In genomic region chr11:102678022-102678421, GRCh38 we compare ENCODE assay signal across 27 cellular contexts. TPM values are rescaled to one million over a fixed set of nuclear protein-coding genes. Genes with fewer than 3 reads are reported as not detected.
DNase-seq lines count a peak whose midpoint lies in the region; ATAC-seq and TF ChIP-seq lines count a peak whose summit lies in the region.
"Had no signal": no experiment of that assay in that cellular context is flagged by ENCODE, and none has a peak within 500 bp of the region (broad histone marks: within the 10 kb centered on the region; RNA-seq: fewer than 3 reads in every experiment).

No MANE protein-coding gene starts in this region.

- no peaks in the 10 kb centered on the region for H3K4me1 Mint-ChIP-seq in HFFc6 (ENCODE audit: low read depth)
- H3K4me1 Mint-ChIP-seq: CD4-positive, alpha-beta memory T cell; CD4-positive, CD25-positive, alpha-beta regulatory T cell; CD8-positive, alpha-beta memory T cell had no signal

- H3K36me3 ChIP-seq in esophagus muscularis mucosa (no peaks in the 10 kb centered on the region), uterus (no peaks in the 10 kb centered on the region)
- H3K36me3 ChIP-seq: BE2C, BLaER1 had no signal

- TF ChIP-seq POLR2A in esophagus muscularis mucosa (IDR thresholded peaks at IDR 0.05; ENCODE audit: low read depth) (no peak), uterus (IDR thresholded peaks at IDR 0.05) (no peak)

- no peak overlapping the region for H3K27ac Mint-ChIP-seq in activated naive CD4-positive, alpha-beta T cell treated with anti-CD3 and anti-CD28 coated beads, Interleukin-2, amount 50 U/mL, for 72 hours
- no peak overlapping the region for H3K27ac Mint-ChIP-seq in HFFc6
- H3K27ac Mint-ChIP-seq: CD14-positive monocyte; CD4-positive, CD25-positive, alpha-beta regulatory T cell; CD8-positive, alpha-beta memory T cell had no signal

- TF ChIP-seq CTCF in AG10803 (conservative IDR thresholded peaks at IDR 0.05; ENCODE audit: low read length) (no peak), esophagus muscularis mucosa (IDR thresholded peaks at IDR 0.05) (no peak), uterus (IDR thresholded peaks at IDR 0.05) (no peak), HFFc6 (IDR thresholded peaks at IDR 0.05) (no peak)

- H3K4me3 Mint-ChIP-seq in HFFc6: no peak overlapping the region
- H3K4me3 Mint-ChIP-seq: CD14-positive monocyte; CD4-positive, alpha-beta memory T cell; CD4-positive, CD25-positive, alpha-beta regulatory T cell; CD8-positive, alpha-beta memory T cell had no signal

- intact Hi-C loops in esophagus muscularis mucosa (cut with DNase I) (no loop called here), uterus (cut with DNase I; ENCODE audit: low total_unique reads) (no loop called here)

- ATAC-seq in activated naive CD4-positive, alpha-beta T cell treated with anti-CD3 and anti-CD28 coated beads, Interleukin-2, amount 50 U/mL, for 72 hours: no peak
- ATAC-seq: A549, GM12878 had no signal

- H3K27me3 ChIP-seq in esophagus muscularis mucosa (no peaks in the 10 kb centered on the region), uterus (no peaks in the 10 kb centered on the region)
- H3K27me3 ChIP-seq: BE2C, BLaER1 had no signal

- H3K27me3 Mint-ChIP-seq in HFFc6 (ENCODE audit: insufficient read depth): peaks cover 26% of the 10 kb centered on the region

- H3K36me3 Mint-ChIP-seq in activated naive CD4-positive, alpha-beta T cell treated with anti-CD3 and anti-CD28 coated beads, Interleukin-2, amount 50 U/mL, for 72 hours: no peaks in the 10 kb centered on the region
- no peaks in the 10 kb centered on the region for H3K36me3 Mint-ChIP-seq in HFFc6 (ENCODE audit: low read depth)
- H3K36me3 Mint-ChIP-seq: CD14-positive monocyte; CD4-positive, alpha-beta memory T cell; CD4-positive, CD25-positive, alpha-beta regulatory T cell; CD8-positive, alpha-beta memory T cell had no signal

- H3K9me3 ChIP-seq in esophagus muscularis mucosa (no peaks in the 10 kb centered on the region), uterus (no peaks in the 10 kb centered on the region)
- H3K9me3 ChIP-seq: A549, BE2C had no signal

- no peaks in the 10 kb centered on the region for H3K9me3 Mint-ChIP-seq in activated naive CD4-positive, alpha-beta T cell treated with anti-CD3 and anti-CD28 coated beads, Interleukin-2, amount 50 U/mL, for 72 hours
- no peaks in the 10 kb centered on the region for H3K9me3 Mint-ChIP-seq in HFFc6
- H3K9me3 Mint-ChIP-seq: CD8-positive, alpha-beta memory T cell had no signal

- 81% methylated on average over 2 of the region's 2 CpGs for WGBS in esophagus muscularis mucosa

- H3K4me1 ChIP-seq in esophagus muscularis mucosa (peaks cover 0 to 1% (median 0%) of the 10 kb centered on the region in 4 donors), uterus (no peaks in the 10 kb centered on the region)
- H3K4me1 ChIP-seq: A549, BE2C had no signal

- H3K4me3 ChIP-seq in AG10803 (ENCODE audit: low read length) (no peak overlapping the region), esophagus muscularis mucosa (no peak overlapping the region), uterus (no peak overlapping the region)
- H3K4me3 ChIP-seq: A549, BLaER1, GM12878 had no signal

- no peak for TF ChIP-seq EP300 in esophagus muscularis mucosa (IDR thresholded peaks at IDR 0.05)

- H3K27ac ChIP-seq in esophagus muscularis mucosa (replicated peaks in 1 of 4) (no peak overlapping the region), uterus (peak overlapping the region; percentile 53 to 61)
- H3K27ac ChIP-seq: 22Rv1, A549, BLaER1 had no signal

- DNase-seq in NCI-H524 (lab: John Stamatoyannopoulos, UW): peak; percentile 32 to 62
- DNase-seq in NCI-H524 treated with DMSO at 0.1 percent for 48 hours (lab: John Stamatoyannopoulos, UW): no peak
- peak; percentile 13 for DNase-seq in AG10803 (ENCODE audit: low read depth)
- peak; percentile 37 for DNase-seq in esophagus muscularis mucosa (ENCODE audit: extremely low spot score)
- DNase-seq in uterus: no peak
- DNase-seq in activated naive CD4-positive, alpha-beta T cell treated with anti-CD3 and anti-CD28 coated beads, Interleukin-2, amount 50 U/mL, for 72 hours (ENCODE audit: low spot score in 2 of 2): no peak
- DNase-seq in HFFc6: no peak
- DNase-seq: BE2C; C1 segment of cervical spinal cord; CD4-positive, alpha-beta memory T cell; CD4-positive, CD25-positive, alpha-beta regulatory T cell; CD8-positive, alpha-beta memory T cell; DMS 273 treated with DMSO at 0.1 percent for 48 hours; DMS153; DMS53; DMS79; DND-41; EL; GDM1 had no signal

RNA-seq across cellular contexts. Expression of gene MMP27, which starts 27.5 kb away (rescaled TPM):
- total RNA-seq in esophagus muscularis mucosa (under 1 TPM in 2 of 4 donors, not detected in 2; 0.33 to 0.45 TPM), uterus (not detected)
- not detected for total RNA-seq in activated naive CD4-positive, alpha-beta T cell treated with anti-CD3 and anti-CD28 coated beads, Interleukin-2, amount 50 U/mL, for 72 hours
- total RNA-seq in HFFc6 (2021; fragmentation: NEBNext Ultra II Directional; extraction: Animal tissue kit (Norgen Biotek cat#: 25700)): not detected
- total RNA-seq: A172; CD4-positive, alpha-beta memory T cell; CD4-positive, CD25-positive, alpha-beta regulatory T cell; CD8-positive, alpha-beta memory T cell; Daoy; G401; GM12878 had no signal

RNA-seq across cellular contexts. Expression of gene MMP8, which starts 46.7 kb away (rescaled TPM):
- 1 to 10 TPM in 1 of 4 donors, under 1 TPM in 1, not detected in 2; 0.23 to 1.3 TPM for total RNA-seq in esophagus muscularis mucosa
- 1 to 10 TPM in 1 of 4 donors, under 1 TPM in 1, not detected in 2; 0.76 to 1.5 TPM for total RNA-seq in uterus
- total RNA-seq in activated naive CD4-positive, alpha-beta T cell treated with anti-CD3 and anti-CD28 coated beads, Interleukin-2, amount 50 U/mL, for 72 hours: not detected
- total RNA-seq in HFFc6 (2021; fragmentation: NEBNext Ultra II Directional; extraction: Animal tissue kit (Norgen Biotek cat#: 25700)): not detected
- total RNA-seq: A172; CD4-positive, alpha-beta memory T cell; CD4-positive, CD25-positive, alpha-beta regulatory T cell; CD8-positive, alpha-beta memory T cell; Daoy; GM12878 had no signal

RNA-seq across cellular contexts. Expression of gene MMP20, which starts 52.9 kb away (rescaled TPM):
- total RNA-seq in esophagus muscularis mucosa: not detected
- not detected for total RNA-seq in uterus
- not detected for total RNA-seq in activated naive CD4-positive, alpha-beta T cell treated with anti-CD3 and anti-CD28 coated beads, Interleukin-2, amount 50 U/mL, for 72 hours
- not detected for total RNA-seq in HFFc6 (2021; fragmentation: NEBNext Ultra II Directional; extraction: Animal tissue kit (Norgen Biotek cat#: 25700))
- total RNA-seq: A172; CD4-positive, alpha-beta memory T cell; CD4-positive, CD25-positive, alpha-beta regulatory T cell; CD8-positive, alpha-beta memory T cell; Daoy; G401 had no signal

Comparison
In these comparisons a context has a peak if more than half of its experiments do, and no peak if none do; other contexts are left out.
1. DNase-seq: peak in NCI-H524 (2 of 2), AG10803 (single experiment) and esophagus muscularis mucosa (single experiment); none in NCI-H524 treated with DMSO at 0.1 percent for 48 hours (single experiment), uterus (0 of 2), activated naive CD4-positive, alpha-beta T cell treated with anti-CD3 and anti-CD28 coated beads, Interleukin-2, amount 50 U/mL, for 72 hours (0 of 2) and HFFc6 (single experiment).
2. H3K27ac ChIP-seq: peak in uterus (2 of 2); none in esophagus muscularis mucosa (0 of 4).